In genomic region chr4:24006269-24006668, GRCh38 we compare ENCODE assay signal across 11 cellular contexts.
"Had no signal": no experiment of that assay in that cellular context is flagged by ENCODE, and none has a peak within 500 bp of the region (broad histone marks: within the 10 kb centered on the region; RNA-seq: fewer than 3 reads in every experiment).

No MANE protein-coding gene starts in this region.

- H3K27ac ChIP-seq: GM23248 had no signal

- FAIRE-seq: H1, H54 had no signal

- H3K36me3 ChIP-seq: HAP-1 had no signal

- H3K9ac ChIP-seq: GM23248 had no signal

- H3K4me2 ChIP-seq: GM23338 had no signal

- H3K4me3 ChIP-seq: GM23248, GM23338, HAP-1 had no signal

- H3K9me3 ChIP-seq: HAP-1 had no signal

- H3K4me1 ChIP-seq: HAP-1 had no signal

- DNase-seq: GM23248, GOT3, H7, H9, HCEC 1CT, HFFc6 had no signal

- H2AFZ ChIP-seq: GM23248, GM23338 had no signal

- ATAC-seq: GM23338, HCT116 had no signal
